ENCODE assay signal across 9 cellular contexts in genomic region chr2:163667064-163667887, GRCh38.
DNase-seq lines count a peak whose midpoint lies in the region; ATAC-seq and TF ChIP-seq lines count a peak whose summit lies in the region.
"Had no signal": no experiment of that assay in that cellular context is flagged by ENCODE, and none has a peak within 500 bp of the region (broad histone marks: within the 10 kb centered on the region; RNA-seq: fewer than 3 reads in every experiment).

No MANE protein-coding gene starts in this region.

- H3K27me3 ChIP-seq in left lung: no peaks in the 10 kb centered on the region

- intact Hi-C loops in left lung (cut with DNase I): no loop called here

- no peaks in the 10 kb centered on the region for H3K4me1 ChIP-seq in left lung

- H3K36me3 ChIP-seq in left lung: no peaks in the 10 kb centered on the region

- no peak overlapping the region for H3K27ac ChIP-seq in left lung

- POLR2A ChIA-PET in AG04449 (lab: Yijun Ruan, JAX): no interaction called here

- DNase-seq in AG04449 (ENCODE audit: low read depth, low spot score): peak; percentile 72
- peak; percentile 96 for DNase-seq in M059J (ENCODE audit: low read depth)
- DNase-seq in dermis blood vessel endothelial cell: peak; percentile 89
- DNase-seq in left lung: no peak
- no peak for DNase-seq in effector CD4-positive, alpha-beta T cell
- DNase-seq: NCI-H82 had no signal

- ATAC-seq in left lung (peak; percentile 70), HG02885 (IDR thresholded peaks at IDR 0.05; ENCODE audit: poor library complexity, unreplicated experiment) (no peak), GM18909 (IDR thresholded peaks at IDR 0.05; ENCODE audit: poor library complexity, unreplicated experiment) (no peak), GM21381 (IDR thresholded peaks at IDR 0.05; ENCODE audit: unreplicated experiment) (no peak)

- TF ChIP-seq CTCF in AG04449 (IDR thresholded peaks at IDR 0.05; ENCODE audit: insufficient read depth, low read length, missing control alignments): no peak
- no peak for TF ChIP-seq CTCF in left lung (IDR thresholded peaks at IDR 0.05)

- H3K4me3 ChIP-seq in AG04449 (ENCODE audit: low read depth, low read length) (no peak overlapping the region), left lung (no peak overlapping the region)

- CTCF ChIA-PET in AG04449 (lab: Yijun Ruan, JAX): no interaction called here

- peaks cover 0 to 2% of the 10 kb centered on the region in 2 donors for H3K9me3 ChIP-seq in left lung

Comparison
In these comparisons a context has a peak if more than half of its experiments do, and no peak if none do; other contexts are left out.
1. DNase-seq: peak in AG04449 (single experiment), M059J (single experiment) and dermis blood vessel endothelial cell (single experiment); none in left lung (0 of 2) and effector CD4-positive, alpha-beta T cell (single experiment).